Comparison of ENCODE assay signal across 23 cellular contexts in genomic region chr5:135657536-135658307, GRCh38.
"Had no signal": no experiment of that assay in that cellular context is flagged by ENCODE, and none has a peak within 500 bp of the region (broad histone marks: within the 10 kb centered on the region; RNA-seq: fewer than 3 reads in every experiment).

No MANE protein-coding gene starts in this region.

- H3K27ac ChIP-seq: dorsolateral prefrontal cortex, gastrocnemius medialis, pancreas, right atrium auricular region, stomach, tibial artery had no signal

- DNase-seq: central memory CD4-positive, alpha-beta T cell; dorsolateral prefrontal cortex; effector CD4-positive, alpha-beta T cell; foreskin fibroblast; gastrocnemius medialis; head of caudate nucleus; kidney glomerular epithelial cell; mesenchymal stem cell; naive thymus-derived CD4-positive, alpha-beta T cell; nephron progenitor cell; occipital lobe; pancreas; stimulated activated CD4-positive, alpha-beta T cell treated with anti-CD3 and anti-CD28 coated beads, Interleukin-2, amount 100 ng/mL, for 24 hours; stimulated activated CD4-positive, alpha-beta T cell treated with anti-CD3 and anti-CD28 coated beads, Interleukin-4, amount 100 ng/mL, for 24 hours; stimulated activated naive CD4-positive, alpha-beta T cell treated with Interleukin-2 at 50 U/mL for 16 hours; stomach; tibial artery had no signal

- H3K4me1 ChIP-seq: pancreas, right atrium auricular region, stomach, tibial artery had no signal

- ATAC-seq: gastrocnemius medialis; left lobe of liver; naive thymus-derived CD4-positive, alpha-beta T cell; pancreas; sciatic nerve; stimulated activated effector memory CD8-positive, alpha-beta T cell treated with anti-CD3 and anti-CD28 coated beads, Interleukin-12 subunit alpha, Interleukin-12 subunit beta, amount 100 ng/mL, for 72 hours had no signal

- H3K4me1 Mint-ChIP-seq: naive thymus-derived CD4-positive, alpha-beta T cell; stimulated activated effector memory CD8-positive, alpha-beta T cell treated with anti-CD3 and anti-CD28 coated beads, Interleukin-12 subunit alpha, Interleukin-12 subunit beta, amount 100 ng/mL, for 72 hours had no signal

- H3K27me3 ChIP-seq: dorsolateral prefrontal cortex, gastrocnemius medialis, pancreas, right atrium auricular region, stomach, tibial artery had no signal

- H3K4me3 ChIP-seq: dorsolateral prefrontal cortex, gastrocnemius medialis, pancreas, right atrium auricular region, stomach, tibial artery had no signal

- H3K36me3 Mint-ChIP-seq: stimulated activated effector memory CD8-positive, alpha-beta T cell treated with anti-CD3 and anti-CD28 coated beads, Interleukin-12 subunit alpha, Interleukin-12 subunit beta, amount 100 ng/mL, for 72 hours had no signal

- H3K9me3 ChIP-seq: gastrocnemius medialis, pancreas, right atrium auricular region had no signal

- H3K36me3 ChIP-seq: gastrocnemius medialis, pancreas, right atrium auricular region, stomach, tibial artery had no signal

- H3K4me3 Mint-ChIP-seq: mesothelial cell of epicardium; naive thymus-derived CD4-positive, alpha-beta T cell; nephron progenitor cell; stimulated activated effector memory CD8-positive, alpha-beta T cell treated with anti-CD3 and anti-CD28 coated beads, Interleukin-12 subunit alpha, Interleukin-12 subunit beta, amount 100 ng/mL, for 72 hours; type B pancreatic cell had no signal

- H3K27ac Mint-ChIP-seq: mesothelial cell of epicardium; naive thymus-derived CD4-positive, alpha-beta T cell; nephron progenitor cell; stimulated activated effector memory CD8-positive, alpha-beta T cell treated with anti-CD3 and anti-CD28 coated beads, Interleukin-12 subunit alpha, Interleukin-12 subunit beta, amount 100 ng/mL, for 72 hours; type B pancreatic cell had no signal
